In genomic region chr16:52554334-52554733, GRCh38 we compare ENCODE assay signal across 2 cellular contexts.
TF ChIP-seq lines count a peak whose summit lies in the region.

No MANE protein-coding gene starts in this region.

TF ChIP-seq in HepG2, 621 proteins besides CTCF, POLR2A, EP300 and RAD21:
- TF ChIP-seq DBP (CRISPR knock-in tag; IDR thresholded peaks at IDR 0.05; ENCODE audit: not compliant biosample characterization), result no peak
- TF ChIP-seq MAFF (IDR thresholded peaks at IDR 0.05; ENCODE audit: low read depth, low read length), result peak; percentile 89
- TF ChIP-seq ZNF569 (CRISPR knock-in tag; IDR thresholded peaks at IDR 0.05; ENCODE audit: borderline replicate concordance), result no peak
- TF ChIP-seq SKI (IDR thresholded peaks at IDR 0.05; ENCODE audit: partially characterized antibody), result no peak
- no peak for TF ChIP-seq ZNF101 (CRISPR knock-in tag; IDR thresholded peaks at IDR 0.05; ENCODE audit: borderline replicate concordance, low read depth)
- TF ChIP-seq ZNF776 (CRISPR knock-in tag; IDR thresholded peaks at IDR 0.05), result no peak
- TF ChIP-seq MAFK (conservative IDR thresholded peaks at IDR 0.05 in 1 of 2, IDR thresholded peaks at IDR 0.05 in 1 of 2; ENCODE audit: low read length in 2 of 2), result peak; percentile 92 to 93
- TF ChIP-seq ZNF75D (CRISPR knock-in tag; IDR thresholded peaks at IDR 0.05; ENCODE audit: borderline replicate concordance), result no peak
TF ChIP-seq in HepG2: peak in this region for 2.

TF ChIP-seq in K562, 482 proteins besides CTCF, POLR2A, EP300 and RAD21:
- TF ChIP-seq SP2 (IDR thresholded peaks at IDR 0.05; ENCODE audit: extremely low read depth, low read depth, low read length, poor library complexity, severe bottlenecking) (no peak), MCM2 (IDR thresholded peaks at IDR 0.05; ENCODE audit: low read depth) (no peak), MAFF (IDR thresholded peaks at IDR 0.05; ENCODE audit: low read length) (0 out of 2 replicates have a peak, but pooled peaks have one; percentile 2), MAFK (IDR thresholded peaks at IDR 0.05; ENCODE audit: low read length) (peak; percentile 6; the same call in 1 of the 2 replicates), SNIP1 (IDR thresholded peaks at IDR 0.05; ENCODE audit: low read depth) (no peak), MLX (CRISPR knock-in tag; conservative IDR thresholded peaks at IDR 0.05) (no peak), ZBTB7A (IDR thresholded peaks at IDR 0.05; ENCODE audit: borderline replicate concordance, control insufficient read depth, low read depth, low read length) (no peak)
